ENCODE assay signal across 22 cellular contexts in genomic region chr3:156251424-156251823, GRCh38.
"Had no signal": no experiment of that assay in that cellular context is flagged by ENCODE, and none has a peak within 500 bp of the region (broad histone marks: within the 10 kb centered on the region; RNA-seq: fewer than 3 reads in every experiment).

No MANE protein-coding gene starts in this region.

- H3K36me3 ChIP-seq: Peyer's patch, SJSA1 had no signal

- H2AFZ ChIP-seq: PC-9 had no signal

- ATAC-seq: K562, Right ventricle myocardium inferior had no signal

- H3K27ac ChIP-seq: KMS-11, PC-9, Peyer's patch, SJSA1, SK-N-MC had no signal

- H3K4me3 ChIP-seq: K562, PC-9, Peyer's patch, SJSA1, SK-N-MC had no signal

- H3K9me3 ChIP-seq: Peyer's patch, SJSA1 had no signal

- H3K9ac ChIP-seq: KMS-11 had no signal

- H3K4me2 ChIP-seq: KMS-11, PC-9 had no signal

- DNase-seq: Kasumi-1, MM.1S, NCI-H1092 treated with DMSO at 0.1 percent for 48 hours, NCI-H1436, NCI-H187, NCI-H2029, NCI-H2081 treated with DMSO at 0.1 percent for 48 hours, NCI-H2171, NCI-H226, NCI-H446, NCI-H510A, NCI-H524 treated with DMSO at 0.1 percent for 48 hours, NCI-H69, NCI-H774, PC-9, Peyer's patch, SHP77 treated with DMSO at 0.1 percent for 48 hours had no signal

- H3K4me1 ChIP-seq: Peyer's patch, SJSA1 had no signal

- H3K27me3 ChIP-seq: Peyer's patch, SJSA1 had no signal
